In genomic region chr12:131091976-131092691, GRCh38 we compare ENCODE assay signal across 16 cellular contexts.
A peak's percentile ranks its signal among the peaks of the same experiment; 100 is the strongest.
DNase-seq lines count a peak whose midpoint lies in the region; ATAC-seq and TF ChIP-seq lines count a peak whose summit lies in the region.
"Had no signal": no experiment of that assay in that cellular context is flagged by ENCODE, and none has a peak within 500 bp of the region (broad histone marks: within the 10 kb centered on the region; RNA-seq: fewer than 3 reads in every experiment).

No MANE protein-coding gene starts in this region.

- 67 to 74% methylated on average over 11 to 18 of the region's 18 CpGs for WGBS in testis, 2 donors

- peak in 1 of 2 donors; percentile 17 for DNase-seq in activated T-cell treated with anti-CD3 and anti-CD28 coated beads, Interleukin-2, amount 50 U/mL, for 72 hours
- no peak for DNase-seq in activated T-cell treated with anti-CD3 and anti-CD28 coated beads, Interleukin-2, amount 50 U/mL, for 1 hour
- DNase-seq in RWPE1 (ENCODE audit: low spot score) (no peak), left lung (peak; percentile 25 to 69), testis (peak; percentile 14), H4 (ENCODE audit: low spot score) (no peak), foreskin melanocyte (no peak)
- DNase-seq: central memory CD4-positive, alpha-beta T cell; NCI-H1417; NCI-H446 treated with DMSO at 0.1 percent for 48 hours; small intestine had no signal

- H3K27ac ChIP-seq in RWPE1 (peak overlapping the region; percentile 56; the same call in 1 of the 2 replicates), left lung (no peak overlapping the region), testis (no peak overlapping the region)
- H3K27ac ChIP-seq: KMS-11, PC-9, thyroid gland had no signal

- H3K36me3 ChIP-seq in left lung (peaks cover 0 to 4% of the 10 kb centered on the region in 2 donors), testis (ENCODE audit: low read depth, missing control alignments) (no peaks in the 10 kb centered on the region)
- H3K36me3 ChIP-seq: thyroid gland had no signal

- CTCF ChIA-PET in RWPE1 (lab: Yijun Ruan, JAX) = no interaction called here

- H3K9me3 ChIP-seq in left lung = no peaks in the 10 kb centered on the region
- H3K9me3 ChIP-seq in testis = no peaks in the 10 kb centered on the region
- H3K9me3 ChIP-seq: thyroid gland had no signal

- peaks cover 0 to 6% of the 10 kb centered on the region in 2 donors for H3K4me1 ChIP-seq in left lung
- H3K4me1 ChIP-seq in testis = peaks cover 5% of the 10 kb centered on the region
- H3K4me1 ChIP-seq: thyroid gland had no signal

- H3K4me1 Mint-ChIP-seq in activated T-cell treated with anti-CD3 and anti-CD28 coated beads, Interleukin-2, amount 50 U/mL, for 72 hours (ENCODE audit: low read depth) = peaks cover 28% of the 10 kb centered on the region

- intact Hi-C loops in left lung (cut with DNase I) = no loop called here
- intact Hi-C loops in testis (cut with DNase I; ENCODE audit: low total_unique reads) = no loop called here

- H3K9me3 Mint-ChIP-seq in activated T-cell treated with anti-CD3 and anti-CD28 coated beads, Interleukin-2, amount 50 U/mL, for 72 hours = no peaks in the 10 kb centered on the region
- H3K9me3 Mint-ChIP-seq: activated naive CD4-positive, alpha-beta T cell treated with anti-CD3 and anti-CD28 coated beads, Interleukin-2, amount 50 U/mL, for 24 hours had no signal

- H3K4me3 Mint-ChIP-seq in activated T-cell treated with anti-CD3 and anti-CD28 coated beads, Interleukin-2, amount 50 U/mL, for 72 hours = peak overlapping the region; percentile 57 to 67
- H3K4me3 Mint-ChIP-seq: activated naive CD4-positive, alpha-beta T cell treated with anti-CD3 and anti-CD28 coated beads, Interleukin-2, amount 50 U/mL, for 24 hours had no signal

- POLR2A ChIA-PET in RWPE1 (lab: Yijun Ruan, JAX; ENCODE audit: low non-redundant PET) = no interaction called here

- TF ChIP-seq CTCF in RWPE1 (conservative IDR thresholded peaks at IDR 0.05; ENCODE audit: low read depth) (no peak), left lung (IDR thresholded peaks at IDR 0.05) (no peak), testis (IDR thresholded peaks at IDR 0.05) (no peak)

- H3K27me3 Mint-ChIP-seq in activated T-cell treated with anti-CD3 and anti-CD28 coated beads, Interleukin-2, amount 50 U/mL, for 72 hours (ENCODE audit: low read depth) = peaks cover 5% of the 10 kb centered on the region
- H3K27me3 Mint-ChIP-seq: activated naive CD4-positive, alpha-beta T cell treated with anti-CD3 and anti-CD28 coated beads, Interleukin-2, amount 50 U/mL, for 24 hours had no signal

- peak overlapping the region; percentile 48 for H3K27ac Mint-ChIP-seq in activated T-cell treated with anti-CD3 and anti-CD28 coated beads, Interleukin-2, amount 50 U/mL, for 72 hours
- H3K27ac Mint-ChIP-seq: activated naive CD4-positive, alpha-beta T cell treated with anti-CD3 and anti-CD28 coated beads, Interleukin-2, amount 50 U/mL, for 24 hours had no signal

- H3K27me3 ChIP-seq in left lung = no peaks in the 10 kb centered on the region
- H3K27me3 ChIP-seq in testis = no peaks in the 10 kb centered on the region
- H3K27me3 ChIP-seq: thyroid gland had no signal

- H3K4me3 ChIP-seq in left lung (no peak overlapping the region), testis (no peak overlapping the region)
- H3K4me3 ChIP-seq: PC-9, thyroid gland had no signal

- no peaks in the 10 kb centered on the region for H3K36me3 Mint-ChIP-seq in activated T-cell treated with anti-CD3 and anti-CD28 coated beads, Interleukin-2, amount 50 U/mL, for 72 hours (ENCODE audit: insufficient read depth in 2 of 2)
- H3K36me3 Mint-ChIP-seq: activated naive CD4-positive, alpha-beta T cell treated with anti-CD3 and anti-CD28 coated beads, Interleukin-2, amount 50 U/mL, for 24 hours had no signal

- ATAC-seq in activated T-cell treated with anti-CD3 and anti-CD28 coated beads, Interleukin-2, amount 50 U/mL, for 72 hours (replicated peaks in 1 of 2) = peak; percentile 4 to 8
- no peak for ATAC-seq in left lung
- ATAC-seq in GM18517 (IDR thresholded peaks at IDR 0.05; ENCODE audit: unreplicated experiment) = no peak

- TF ChIP-seq POLR2A in testis (IDR thresholded peaks at IDR 0.05) = no peak

Comparison
In these comparisons a context has a peak if more than half of its experiments do, and no peak if none do; other contexts are left out.
1. ATAC-seq: peak in activated T-cell treated with anti-CD3 and anti-CD28 coated beads, Interleukin-2, amount 50 U/mL, for 72 hours (2 of 2); none in left lung (single experiment) and GM18517 (single experiment).
2. DNase-seq: peak in left lung (2 of 2) and testis (single experiment); none in activated T-cell treated with anti-CD3 and anti-CD28 coated beads, Interleukin-2, amount 50 U/mL, for 1 hour (single experiment), RWPE1 (single experiment), H4 (single experiment) and foreskin melanocyte (single experiment).